In the genomic region with DNA sequence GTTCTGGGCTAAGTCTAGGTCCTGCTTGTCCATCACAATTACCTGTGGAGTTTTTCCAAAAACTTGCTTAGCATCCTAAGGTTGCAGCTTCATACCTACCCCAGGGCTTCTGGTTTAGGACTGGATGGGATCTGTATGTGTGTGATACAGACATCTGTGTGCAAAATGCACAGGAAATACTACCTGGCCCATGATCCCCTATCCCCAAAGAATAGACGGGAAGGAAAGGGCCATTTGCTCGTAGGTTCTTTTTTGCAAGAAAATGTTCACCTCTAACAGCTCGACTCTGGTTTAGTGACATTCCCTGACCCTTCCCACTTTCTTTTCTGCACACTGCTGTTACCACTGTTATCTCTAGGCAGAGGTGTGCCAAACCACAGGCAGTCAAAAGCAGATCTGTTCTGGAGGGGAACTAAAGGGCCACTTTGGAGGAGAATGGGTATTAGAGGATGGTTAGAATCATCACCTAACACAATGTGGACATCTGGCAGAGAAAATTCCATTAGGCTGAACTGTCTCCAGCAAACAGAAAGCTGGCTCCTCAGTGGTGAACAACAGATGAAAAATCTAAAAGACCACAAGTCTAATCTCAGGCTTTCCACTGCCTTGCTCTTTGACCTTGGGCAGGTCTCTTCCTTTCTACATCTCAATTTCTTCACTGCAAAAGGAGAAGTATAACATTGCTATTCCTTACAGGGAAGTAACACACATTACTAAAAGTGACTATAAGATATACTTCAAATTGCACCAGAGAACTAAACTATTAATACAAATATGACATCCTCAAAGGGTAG, we compare ENCODE assay signal across 9 cellular contexts.
A peak's percentile ranks its signal among the peaks of the same experiment; 100 is the strongest.
DNase-seq lines count a peak whose midpoint lies in the region; ATAC-seq and TF ChIP-seq lines count a peak whose summit lies in the region.
"Had no signal": no experiment of that assay in that cellular context is flagged by ENCODE, and none has a peak within 500 bp of the region (broad histone marks: within the 10 kb centered on the region; RNA-seq: fewer than 3 reads in every experiment).

No MANE protein-coding gene starts in this region.

- peaks cover 32% of the 10 kb centered on the region for H3K4me1 ChIP-seq in foreskin keratinocyte
- H3K4me1 ChIP-seq in upper lobe of left lung = peaks cover 11 to 60% (median 26%) of the 10 kb centered on the region in 4 donors

- H3K9me3 Mint-ChIP-seq in activated naive CD8-positive, alpha-beta T cell (ENCODE audit: low read depth) = no peaks in the 10 kb centered on the region
- no peaks in the 10 kb centered on the region for H3K9me3 Mint-ChIP-seq in activated naive CD8-positive, alpha-beta T cell treated with anti-CD3 and anti-CD28 coated beads, Interleukin-2, amount 50 U/mL, for 24 hours

- no peaks in the 10 kb centered on the region for H3K9me3 ChIP-seq in upper lobe of left lung

- TF ChIP-seq CTCF in foreskin keratinocyte (conservative IDR thresholded peaks at IDR 0.05) (no peak), upper lobe of left lung (IDR thresholded peaks at IDR 0.05) (no peak), GM13977 (IDR thresholded peaks at IDR 0.05; ENCODE audit: extremely low read depth, insufficient read depth, missing control alignments) (no peak)

- H3K4me1 Mint-ChIP-seq in activated naive CD8-positive, alpha-beta T cell (ENCODE audit: low read depth) = peaks cover 58% of the 10 kb centered on the region
- H3K4me1 Mint-ChIP-seq in activated naive CD8-positive, alpha-beta T cell treated with anti-CD3 and anti-CD28 coated beads, Interleukin-2, amount 50 U/mL, for 24 hours = peaks cover 45% of the 10 kb centered on the region

- no peak overlapping the region for H3K4me3 Mint-ChIP-seq in activated naive CD8-positive, alpha-beta T cell
- H3K4me3 Mint-ChIP-seq in activated naive CD8-positive, alpha-beta T cell treated with anti-CD3 and anti-CD28 coated beads, Interleukin-2, amount 50 U/mL, for 24 hours = no peak overlapping the region

- no peak for ATAC-seq in activated naive CD8-positive, alpha-beta T cell treated with anti-CD3 and anti-CD28 coated beads, Interleukin-2, amount 50 U/mL, for 24 hours
- ATAC-seq in SK-N-SH treated with all-trans-retinoic acid at 6 μM for 48 hours (peak; percentile 81), foreskin keratinocyte (peak; percentile 66), upper lobe of left lung (ENCODE audit: low FRiP score in 2 of 2) (peak in 1 of 2 donors; percentile 37)

- DNase-seq in activated naive CD8-positive, alpha-beta T cell treated with anti-CD3 and anti-CD28 coated beads, Interleukin-2, amount 50 U/mL, for 24 hours = no peak
- peak in 1 of 2 donors; percentile 68 for DNase-seq in foreskin keratinocyte
- no peak for DNase-seq in upper lobe of left lung
- no peak for DNase-seq in GM13977 (ENCODE audit: low spot score)
- DNase-seq in cerebellum (ENCODE audit: low spot score) = no peak
- no peak for DNase-seq in RPMI8226
- DNase-seq: activated naive CD4-positive, alpha-beta T cell had no signal

- 89 to 91% methylated on average over 3 of the region's 3 CpGs for WGBS in upper lobe of left lung, 2 donors

- H3K4me3 ChIP-seq in upper lobe of left lung = no peak overlapping the region

- in situ Hi-C loops in GM13977 (cut with MboI; ENCODE audit: low pct_unique_long_range_greater_than_20kb, low sequenced_read_pairs, unreplicated experiment) = loop anchor here (10.0 kb wide), 1 partner anchor 169 kb away; no protein-coding TSS in a partner anchor

- H3K36me3 ChIP-seq in upper lobe of left lung = no peaks in the 10 kb centered on the region

- no peaks in the 10 kb centered on the region for H3K27me3 ChIP-seq in foreskin keratinocyte
- no peaks in the 10 kb centered on the region for H3K27me3 ChIP-seq in upper lobe of left lung

- H3K27ac ChIP-seq in foreskin keratinocyte (peak overlapping the region; percentile 84), upper lobe of left lung (peak overlapping the region; percentile 12 to 65 (median 35))

- no peak for TF ChIP-seq POLR2A in upper lobe of left lung (IDR thresholded peaks at IDR 0.05)

- TF ChIP-seq EP300 in upper lobe of left lung (IDR thresholded peaks at IDR 0.05) = no peak

- H3K27me3 Mint-ChIP-seq in activated naive CD8-positive, alpha-beta T cell = no peaks in the 10 kb centered on the region
- no peaks in the 10 kb centered on the region for H3K27me3 Mint-ChIP-seq in activated naive CD8-positive, alpha-beta T cell treated with anti-CD3 and anti-CD28 coated beads, Interleukin-2, amount 50 U/mL, for 24 hours

- H3K27ac Mint-ChIP-seq in activated naive CD8-positive, alpha-beta T cell = peak overlapping the region; percentile 17
- H3K27ac Mint-ChIP-seq in activated naive CD8-positive, alpha-beta T cell treated with anti-CD3 and anti-CD28 coated beads, Interleukin-2, amount 50 U/mL, for 24 hours = no peak overlapping the region

- no peaks in the 10 kb centered on the region for H3K36me3 Mint-ChIP-seq in activated naive CD8-positive, alpha-beta T cell
- H3K36me3 Mint-ChIP-seq in activated naive CD8-positive, alpha-beta T cell treated with anti-CD3 and anti-CD28 coated beads, Interleukin-2, amount 50 U/mL, for 24 hours (ENCODE audit: low read depth) = peaks cover 2% of the 10 kb centered on the region

TF ChIP-seq in SK-N-SH treated with all-trans-retinoic acid at 6 μM for 48 hours, 23 proteins besides CTCF, POLR2A, EP300 and RAD21 (continues in another document):
- TF ChIP-seq ISL1 (CRISPR knock-in tag; IDR thresholded peaks at IDR 0.05) (0 out of 2 replicates have a peak, but pooled peaks have one; percentile 35), ZNF565 (CRISPR knock-in tag; conservative IDR thresholded peaks at IDR 0.05; ENCODE audit: low read depth) (no peak), ZFP3 (CRISPR knock-in tag; IDR thresholded peaks at IDR 0.05) (no peak), RARB (CRISPR knock-in tag; IDR thresholded peaks at IDR 0.05) (no peak), ZNF70 (CRISPR knock-in tag; IDR thresholded peaks at IDR 0.05) (peak; percentile 20; the same call in 1 of the 2 replicates), GLIS3 (CRISPR knock-in tag; IDR thresholded peaks at IDR 0.05) (no peak), OSR1 (CRISPR knock-in tag; IDR thresholded peaks at IDR 0.05) (no peak), CSDC2 (CRISPR knock-in tag; IDR thresholded peaks at IDR 0.05) (no peak), ESRRG (CRISPR knock-in tag; IDR thresholded peaks at IDR 0.05) (0 out of 2 replicates have a peak, but pooled peaks have one; percentile 17)
- TF ChIP-seq, protein P1, sequence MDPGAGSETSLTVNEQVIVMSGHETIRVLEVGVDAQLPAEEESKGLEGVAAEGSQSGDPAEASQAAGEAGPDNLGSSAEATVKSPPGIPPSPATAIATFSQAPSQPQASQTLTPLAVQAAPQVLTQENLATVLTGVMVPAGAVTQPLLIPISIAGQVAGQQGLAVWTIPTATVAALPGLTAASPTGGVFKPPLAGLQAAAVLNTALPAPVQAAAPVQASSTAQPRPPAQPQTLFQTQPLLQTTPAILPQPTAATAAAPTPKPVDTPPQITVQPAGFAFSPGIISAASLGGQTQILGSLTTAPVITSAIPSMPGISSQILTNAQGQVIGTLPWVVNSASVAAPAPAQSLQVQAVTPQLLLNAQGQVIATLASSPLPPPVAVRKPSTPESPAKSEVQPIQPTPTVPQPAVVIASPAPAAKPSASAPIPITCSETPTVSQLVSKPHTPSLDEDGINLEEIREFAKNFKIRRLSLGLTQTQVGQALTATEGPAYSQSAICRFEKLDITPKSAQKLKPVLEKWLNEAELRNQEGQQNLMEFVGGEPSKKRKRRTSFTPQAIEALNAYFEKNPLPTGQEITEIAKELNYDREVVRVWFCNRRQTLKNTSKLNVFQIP (CRISPR knock-in tag; IDR thresholded peaks at IDR 0.05; ENCODE audit: borderline replicate concordance, low read depth) = no peak
- TF ChIP-seq, protein P2, sequence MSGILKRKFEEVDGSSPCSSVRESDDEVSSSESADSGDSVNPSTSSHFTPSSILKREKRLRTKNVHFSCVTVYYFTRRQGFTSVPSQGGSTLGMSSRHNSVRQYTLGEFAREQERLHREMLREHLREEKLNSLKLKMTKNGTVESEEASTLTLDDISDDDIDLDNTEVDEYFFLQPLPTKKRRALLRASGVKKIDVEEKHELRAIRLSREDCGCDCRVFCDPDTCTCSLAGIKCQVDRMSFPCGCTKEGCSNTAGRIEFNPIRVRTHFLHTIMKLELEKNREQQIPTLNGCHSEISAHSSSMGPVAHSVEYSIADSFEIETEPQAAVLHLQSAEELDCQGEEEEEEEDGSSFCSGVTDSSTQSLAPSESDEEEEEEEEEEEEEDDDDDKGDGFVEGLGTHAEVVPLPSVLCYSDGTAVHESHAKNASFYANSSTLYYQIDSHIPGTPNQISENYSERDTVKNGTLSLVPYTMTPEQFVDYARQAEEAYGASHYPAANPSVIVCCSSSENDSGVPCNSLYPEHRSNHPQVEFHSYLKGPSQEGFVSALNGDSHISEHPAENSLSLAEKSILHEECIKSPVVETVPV (CRISPR knock-in tag; IDR thresholded peaks at IDR 0.05) = no peak
- TF ChIP-seq, protein P3, sequence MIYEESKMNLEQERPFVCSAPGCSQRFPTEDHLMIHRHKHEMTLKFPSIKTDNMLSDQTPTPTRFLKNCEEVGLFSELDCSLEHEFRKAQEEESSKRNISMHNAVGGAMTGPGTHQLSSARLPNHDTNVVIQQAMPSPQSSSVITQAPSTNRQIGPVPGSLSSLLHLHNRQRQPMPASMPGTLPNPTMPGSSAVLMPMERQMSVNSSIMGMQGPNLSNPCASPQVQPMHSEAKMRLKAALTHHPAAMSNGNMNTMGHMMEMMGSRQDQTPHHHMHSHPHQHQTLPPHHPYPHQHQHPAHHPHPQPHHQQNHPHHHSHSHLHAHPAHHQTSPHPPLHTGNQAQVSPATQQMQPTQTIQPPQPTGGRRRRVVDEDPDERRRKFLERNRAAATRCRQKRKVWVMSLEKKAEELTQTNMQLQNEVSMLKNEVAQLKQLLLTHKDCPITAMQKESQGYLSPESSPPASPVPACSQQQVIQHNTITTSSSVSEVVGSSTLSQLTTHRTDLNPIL (CRISPR knock-in tag; IDR thresholded peaks at IDR 0.05; ENCODE audit: low read depth) = no peak
- TF ChIP-seq, protein P4, sequence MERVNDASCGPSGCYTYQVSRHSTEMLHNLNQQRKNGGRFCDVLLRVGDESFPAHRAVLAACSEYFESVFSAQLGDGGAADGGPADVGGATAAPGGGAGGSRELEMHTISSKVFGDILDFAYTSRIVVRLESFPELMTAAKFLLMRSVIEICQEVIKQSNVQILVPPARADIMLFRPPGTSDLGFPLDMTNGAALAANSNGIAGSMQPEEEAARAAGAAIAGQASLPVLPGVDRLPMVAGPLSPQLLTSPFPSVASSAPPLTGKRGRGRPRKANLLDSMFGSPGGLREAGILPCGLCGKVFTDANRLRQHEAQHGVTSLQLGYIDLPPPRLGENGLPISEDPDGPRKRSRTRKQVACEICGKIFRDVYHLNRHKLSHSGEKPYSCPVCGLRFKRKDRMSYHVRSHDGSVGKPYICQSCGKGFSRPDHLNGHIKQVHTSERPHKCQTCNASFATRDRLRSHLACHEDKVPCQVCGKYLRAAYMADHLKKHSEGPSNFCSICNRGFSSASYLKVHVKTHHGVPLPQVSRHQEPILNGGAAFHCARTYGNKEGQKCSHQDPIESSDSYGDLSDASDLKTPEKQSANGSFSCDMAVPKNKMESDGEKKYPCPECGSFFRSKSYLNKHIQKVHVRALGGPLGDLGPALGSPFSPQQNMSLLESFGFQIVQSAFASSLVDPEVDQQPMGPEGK (CRISPR knock-in tag; IDR thresholded peaks at IDR 0.05; ENCODE audit: borderline replicate concordance) = no peak
